Comparison of ENCODE assay signal across 2 cellular contexts in genomic region chr6:153994811-153995210, GRCh38.
TF ChIP-seq lines count a peak whose summit lies in the region.

No MANE protein-coding gene starts in this region.

TF ChIP-seq in GM12878, 131 proteins besides CTCF, POLR2A, EP300 and RAD21:
- TF ChIP-seq MEF2A (IDR thresholded peaks at IDR 0.05; ENCODE audit: insufficient read depth, low read depth, low read length) (no peak), ZNF207 (IDR thresholded peaks at IDR 0.05; ENCODE audit: borderline replicate concordance) (no peak), ELK1 (IDR thresholded peaks at IDR 0.05; ENCODE audit: low read depth, low read length) (no peak), SIX5 (IDR thresholded peaks at IDR 0.05; ENCODE audit: low read depth, low read length, severe bottlenecking) (no peak), CHD1 (IDR thresholded peaks at IDR 0.05; ENCODE audit: low read depth, low read length) (no peak), IKZF1 (conservative IDR thresholded peaks at IDR 0.05) (no peak), IRF4 (IDR thresholded peaks at IDR 0.05; ENCODE audit: low read depth, low read length) (no peak), E2F8 (IDR thresholded peaks at IDR 0.05; ENCODE audit: low read depth, partially characterized antibody) (no peak), YBX1 (IDR thresholded peaks at IDR 0.05) (no peak), STAT1 (conservative IDR thresholded peaks at IDR 0.05) (no peak), NR2C1 (IDR thresholded peaks at IDR 0.05) (no peak), PML (IDR thresholded peaks at IDR 0.05; ENCODE audit: low read length) (no peak), ZBTB11 (CRISPR knock-in tag; IDR thresholded peaks at IDR 0.05) (no peak), POU2F2 (IDR thresholded peaks at IDR 0.05; ENCODE audit: borderline replicate concordance, low read depth, low read length) (no peak), CEBPB (IDR thresholded peaks at IDR 0.05; ENCODE audit: borderline replicate concordance in 1 of 2, low read depth in 2 of 2, low read length in 2 of 2) (no peak), TCF12 (IDR thresholded peaks at IDR 0.05; ENCODE audit: low read depth, low read length) (no peak), ETV6 (conservative IDR thresholded peaks at IDR 0.05 in 1 of 2, IDR thresholded peaks at IDR 0.05 in 1 of 2; ENCODE audit: borderline replicate concordance in 1 of 2, low read depth in 1 of 2) (no peak)
- TF ChIP-seq, protein P1, sequence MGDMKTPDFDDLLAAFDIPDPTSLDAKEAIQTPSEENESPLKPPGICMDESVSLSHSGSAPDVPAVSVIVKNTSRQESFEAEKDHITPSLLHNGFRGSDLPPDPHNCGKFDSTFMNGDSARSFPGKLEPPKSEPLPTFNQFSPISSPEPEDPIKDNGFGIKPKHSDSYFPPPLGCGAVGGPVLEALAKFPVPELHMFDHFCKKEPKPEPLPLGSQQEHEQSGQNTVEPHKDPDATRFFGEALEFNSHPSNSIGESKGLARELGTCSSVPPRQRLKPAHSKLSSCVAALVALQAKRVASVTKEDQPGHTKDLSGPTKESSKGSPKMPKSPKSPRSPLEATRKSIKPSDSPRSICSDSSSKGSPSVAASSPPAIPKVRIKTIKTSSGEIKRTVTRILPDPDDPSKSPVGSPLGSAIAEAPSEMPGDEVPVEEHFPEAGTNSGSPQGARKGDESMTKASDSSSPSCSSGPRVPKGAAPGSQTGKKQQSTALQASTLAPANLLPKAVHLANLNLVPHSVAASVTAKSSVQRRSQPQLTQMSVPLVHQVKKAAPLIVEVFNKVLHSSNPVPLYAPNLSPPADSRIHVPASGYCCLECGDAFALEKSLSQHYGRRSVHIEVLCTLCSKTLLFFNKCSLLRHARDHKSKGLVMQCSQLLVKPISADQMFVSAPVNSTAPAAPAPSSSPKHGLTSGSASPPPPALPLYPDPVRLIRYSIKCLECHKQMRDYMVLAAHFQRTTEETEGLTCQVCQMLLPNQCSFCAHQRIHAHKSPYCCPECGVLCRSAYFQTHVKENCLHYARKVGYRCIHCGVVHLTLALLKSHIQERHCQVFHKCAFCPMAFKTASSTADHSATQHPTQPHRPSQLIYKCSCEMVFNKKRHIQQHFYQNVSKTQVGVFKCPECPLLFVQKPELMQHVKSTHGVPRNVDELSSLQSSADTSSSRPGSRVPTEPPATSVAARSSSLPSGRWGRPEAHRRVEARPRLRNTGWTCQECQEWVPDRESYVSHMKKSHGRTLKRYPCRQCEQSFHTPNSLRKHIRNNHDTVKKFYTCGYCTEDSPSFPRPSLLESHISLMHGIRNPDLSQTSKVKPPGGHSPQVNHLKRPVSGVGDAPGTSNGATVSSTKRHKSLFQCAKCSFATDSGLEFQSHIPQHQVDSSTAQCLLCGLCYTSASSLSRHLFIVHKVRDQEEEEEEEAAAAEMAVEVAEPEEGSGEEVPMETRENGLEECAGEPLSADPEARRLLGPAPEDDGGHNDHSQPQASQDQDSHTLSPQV (IDR thresholded peaks at IDR 0.05), result no peak

TF ChIP-seq in H1, 55 proteins besides CTCF, POLR2A, EP300 and RAD21:
- no peak for TF ChIP-seq CEBPB (IDR thresholded peaks at IDR 0.05; ENCODE audit: low read depth, low read length)
- no peak for TF ChIP-seq KDM4A (IDR thresholded peaks at IDR 0.05; ENCODE audit: low read depth, low read length, severe bottlenecking)
- TF ChIP-seq POU5F1 (IDR thresholded peaks at IDR 0.05; ENCODE audit: low read depth, low read length), result no peak
- no peak for TF ChIP-seq KDM1A (IDR thresholded peaks at IDR 0.05; ENCODE audit: borderline replicate concordance, low read length)
- TF ChIP-seq JUND (IDR thresholded peaks at IDR 0.05; ENCODE audit: low read length), result no peak
- no peak for TF ChIP-seq TAF7 (optimal IDR thresholded peaks at IDR 0.05; ENCODE audit: borderline replicate concordance, low read depth, low read length)
- no peak for TF ChIP-seq BRCA1 (IDR thresholded peaks at IDR 0.05; ENCODE audit: low read depth, low read length)
- no peak for TF ChIP-seq CHD2 (IDR thresholded peaks at IDR 0.05; ENCODE audit: low read length)
- no peak for TF ChIP-seq ASH2L (IDR thresholded peaks at IDR 0.05; ENCODE audit: low read length)
- no peak for TF ChIP-seq ATF2 (IDR thresholded peaks at IDR 0.05; ENCODE audit: low read length)
- TF ChIP-seq CTBP2 (IDR thresholded peaks at IDR 0.05; ENCODE audit: borderline replicate concordance, insufficient read depth, insufficient read length, low read length), result no peak
- TF ChIP-seq RBBP5 (IDR thresholded peaks at IDR 0.05; ENCODE audit: borderline replicate concordance, low read depth, low read length), result no peak
- TF ChIP-seq HDAC2 (IDR thresholded peaks at IDR 0.05; ENCODE audit: borderline replicate concordance in 1 of 2, low read depth in 2 of 2, low read length in 2 of 2), result no peak
- no peak for TF ChIP-seq NRF1 (IDR thresholded peaks at IDR 0.05; ENCODE audit: low read depth, low read length)
- TF ChIP-seq RFX5 (IDR thresholded peaks at IDR 0.05; ENCODE audit: borderline replicate concordance, low read depth, low read length), result no peak
- TF ChIP-seq ZNF274 (IDR thresholded peaks at IDR 0.05; ENCODE audit: borderline replicate concordance, extremely low read depth, low read length), result no peak
- no peak for TF ChIP-seq GTF2F1 (IDR thresholded peaks at IDR 0.05; ENCODE audit: borderline replicate concordance, low read depth, low read length)
- TF ChIP-seq EGR1 (IDR thresholded peaks at IDR 0.05; ENCODE audit: borderline replicate concordance, low read depth, low read length), result no peak
- no peak for TF ChIP-seq BACH1 (IDR thresholded peaks at IDR 0.05; ENCODE audit: low read length)
- TF ChIP-seq PHF8 (conservative IDR thresholded peaks at IDR 0.05; ENCODE audit: low read depth, low read length), result no peak
